Comparison of ENCODE assay signal across 12 cellular contexts in the genomic region with DNA sequence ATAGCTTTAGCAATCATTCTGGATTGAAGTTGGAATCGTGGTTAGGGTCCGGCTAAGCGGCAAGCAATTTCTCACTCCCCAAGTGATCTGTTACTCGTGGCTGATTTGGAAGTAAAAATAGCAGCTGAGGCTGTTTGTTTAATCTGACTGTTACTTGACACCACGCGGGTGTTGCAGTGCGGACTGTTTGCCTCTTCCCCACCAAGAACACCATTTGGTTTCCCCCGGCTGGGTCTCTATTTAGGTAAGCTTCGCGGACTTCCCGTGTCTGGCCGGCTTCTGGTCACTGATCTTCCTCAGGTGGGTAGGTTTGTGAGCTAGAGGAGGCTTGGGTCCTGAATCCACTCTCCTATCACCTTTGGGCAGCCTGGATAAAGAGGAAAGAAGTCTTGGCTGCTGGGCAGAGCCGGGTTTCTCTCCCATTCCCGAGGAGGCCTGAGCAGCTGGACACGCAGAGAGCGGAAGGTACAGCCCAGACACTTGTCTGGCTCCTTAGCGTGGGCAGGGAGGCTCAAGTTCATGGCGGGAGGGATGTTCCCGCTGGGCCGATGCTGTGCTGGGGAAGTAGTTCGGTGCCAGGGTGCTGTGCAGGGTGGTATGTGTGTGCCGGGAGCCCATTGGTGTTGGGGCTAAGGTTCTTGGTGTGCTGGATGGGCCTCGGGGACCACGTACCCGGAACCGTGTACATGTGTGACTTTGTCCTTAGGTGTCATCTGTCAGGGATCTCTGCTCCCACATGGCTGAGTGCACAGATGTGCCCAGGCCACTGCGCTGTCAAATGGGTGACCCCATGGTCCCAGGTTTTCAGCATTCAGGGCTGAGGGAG. TPM values are rescaled to one million over a fixed set of nuclear protein-coding genes. Genes with fewer than 3 reads are reported as not detected.
A peak's percentile ranks its signal among the peaks of the same experiment; 100 is the strongest.
DNase-seq lines count a peak whose midpoint lies in the region; ATAC-seq and TF ChIP-seq lines count a peak whose summit lies in the region.
"Had no signal": no experiment of that assay in that cellular context is flagged by ENCODE, and none has a peak within 500 bp of the region (broad histone marks: within the 10 kb centered on the region; RNA-seq: fewer than 3 reads in every experiment).

A gene with protein sequence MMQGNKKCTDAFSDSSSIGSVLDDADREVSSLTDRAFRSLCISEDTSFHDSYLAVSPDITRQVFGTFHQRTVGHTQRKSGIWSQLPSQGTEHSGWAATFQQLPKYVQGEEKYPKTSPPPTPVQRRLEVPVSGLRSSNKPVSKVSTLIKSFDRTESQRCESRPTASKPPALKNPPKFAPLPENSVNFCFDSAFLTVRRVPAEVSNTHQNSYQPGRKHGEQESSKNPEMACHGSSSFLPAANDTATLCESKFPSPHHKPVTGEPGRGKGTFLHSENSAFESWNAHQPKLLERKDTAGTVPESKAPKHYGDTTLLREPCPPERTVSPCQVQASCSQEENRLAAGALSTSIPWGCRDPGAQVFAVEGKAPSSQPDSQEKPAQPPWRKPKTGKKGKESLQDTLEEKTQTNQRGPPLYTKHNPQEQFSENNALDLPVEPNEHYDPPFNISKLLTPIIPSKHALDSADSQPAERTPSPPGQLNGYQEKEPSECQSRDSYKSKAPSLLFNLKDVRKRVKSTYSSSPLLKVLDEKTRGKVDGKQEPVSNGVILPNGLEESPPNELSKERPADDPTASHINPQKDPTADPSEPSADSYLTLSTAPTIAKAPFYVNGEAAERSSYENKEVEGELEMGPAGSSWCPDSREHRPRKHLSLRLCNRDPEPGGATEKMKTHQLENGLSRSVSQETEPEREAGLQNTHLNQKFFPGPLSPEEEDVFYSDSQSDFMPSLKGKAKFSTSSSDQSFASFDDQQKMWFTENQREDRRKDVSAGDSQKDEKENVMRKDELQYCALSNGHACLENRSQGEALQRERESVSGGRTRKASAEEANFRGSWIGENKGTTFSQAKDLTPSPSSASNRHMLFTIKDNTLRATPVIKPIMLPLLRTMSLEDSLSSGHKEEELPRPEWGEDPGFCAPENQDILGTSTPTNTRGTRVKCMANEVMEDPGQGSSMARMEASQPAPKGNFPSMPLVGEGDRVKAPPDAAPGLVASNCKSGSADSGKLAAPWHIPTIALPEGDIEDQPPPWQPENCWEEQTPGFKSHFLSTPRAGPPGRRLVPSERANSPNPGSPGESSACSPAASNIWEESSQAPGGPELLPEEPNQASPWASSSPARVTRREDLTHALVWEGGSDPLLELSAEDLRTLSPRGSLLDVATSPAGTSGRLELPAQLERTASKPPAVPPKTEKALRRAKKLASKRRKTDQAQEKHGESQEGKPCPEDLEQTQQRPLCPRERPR (N-terminal part only) (plus strand): TSS at position 181 of the 826 bp plus-strand sequence. CDS start 23,376 bp downstream, outside the sequence.

- no peak within 1 kb of the TSS for H3K27ac ChIP-seq in HEK293 (ENCODE audit: extremely low read depth, low read depth, low read length)
- peak within 1 kb of the TSS; percentile 84 for H3K27ac ChIP-seq in OCI-LY1 (ENCODE audit: low read depth, low read length, poor library complexity, severe bottlenecking)
- H3K27ac ChIP-seq in right atrium auricular region = peak within 1 kb of the TSS; percentile 90 to 96

- H3F3A ChIP-seq in OCI-LY1 (ENCODE audit: insufficient read depth, low read length) = no peaks in the 10 kb centered on the region

- H3K9me3 ChIP-seq in HEK293 (ENCODE audit: control insufficient read depth, insufficient read depth, low read depth, low read length) (no peaks in the 10 kb centered on the region), OCI-LY1 (ENCODE audit: low read length) (no peaks in the 10 kb centered on the region), right atrium auricular region (no peaks in the 10 kb centered on the region), skeletal muscle satellite cell (replicated peaks; ENCODE audit: low read length) (no peaks in the 10 kb centered on the region)

- H3K4me3 Mint-ChIP-seq in effector memory CD8-positive, alpha-beta T cell = no peak within 1 kb of the TSS
- H3K4me3 Mint-ChIP-seq: activated CD4-positive, alpha-beta T cell treated with anti-CD3 and anti-CD28 coated beads for 36 hours; activated T-helper 1 cell treated with anti-CD3 and anti-CD28 coated beads, Interleukin-12 subunit alpha, Interleukin-12 subunit beta, Interleukin-2, Interleukin-4 antibody, amounts not matched to agents 30 ng/mL and 10 ng/mL and 1 ng/mL, durations not matched to agents 14 hours and 24 hours and 36 hours; natural killer cell treated with Interleukin-12 subunit alpha and Interleukin-12 subunit beta and Interleukin-15 and Interleukin-18, amount 100 ng/mL, for 72 hours had no signal

- H3K79me2 ChIP-seq in OCI-LY1 (ENCODE audit: insufficient read depth, low read length) = no peaks in the 10 kb centered on the region

- H3K9ac ChIP-seq in OCI-LY1 (ENCODE audit: low read length) = peak within 1 kb of the TSS; percentile 55; the same call in 1 of the 2 replicates
- no peak within 1 kb of the TSS for H3K9ac ChIP-seq in skeletal muscle satellite cell (ENCODE audit: low read depth, low read length)

- peaks cover 3% of the 10 kb centered on the region for H3K36me3 Mint-ChIP-seq in effector memory CD8-positive, alpha-beta T cell (ENCODE audit: insufficient read depth)
- H3K36me3 Mint-ChIP-seq: natural killer cell treated with Interleukin-12 subunit alpha and Interleukin-12 subunit beta and Interleukin-15 and Interleukin-18, amount 100 ng/mL, for 72 hours had no signal

- H3K9me2 ChIP-seq in OCI-LY1 (ENCODE audit: low read depth, low read length) = no peaks in the 10 kb centered on the region

- peaks cover 0 to under 1% of the 10 kb centered on the region in 2 donors for H3K27me3 Mint-ChIP-seq in effector memory CD8-positive, alpha-beta T cell
- H3K27me3 Mint-ChIP-seq: activated CD4-positive, alpha-beta T cell treated with anti-CD3 and anti-CD28 coated beads for 36 hours had no signal

- H3K4me1 Mint-ChIP-seq in effector memory CD8-positive, alpha-beta T cell (ENCODE audit: low read depth in 2 of 2) = peaks cover 5 to 10% of the 10 kb centered on the region in 2 donors
- H3K4me1 Mint-ChIP-seq: activated CD4-positive, alpha-beta T cell treated with anti-CD3 and anti-CD28 coated beads for 36 hours had no signal

- H4K20me1 ChIP-seq in OCI-LY1 (ENCODE audit: insufficient read depth, low read length) = no peaks in the 10 kb centered on the region

- no peaks in the 10 kb centered on the region for H3K9me3 Mint-ChIP-seq in effector memory CD8-positive, alpha-beta T cell
- H3K9me3 Mint-ChIP-seq: activated T-helper 1 cell treated with anti-CD3 and anti-CD28 coated beads, Interleukin-12 subunit alpha, Interleukin-12 subunit beta, Interleukin-2, Interleukin-4 antibody, amounts not matched to agents 30 ng/mL and 10 ng/mL and 1 ng/mL, durations not matched to agents 14 hours and 24 hours and 36 hours; natural killer cell treated with Interleukin-12 subunit alpha and Interleukin-12 subunit beta and Interleukin-15 and Interleukin-18, amount 100 ng/mL, for 72 hours had no signal

- no peak within 1 kb of the TSS for H2AFZ ChIP-seq in OCI-LY1 (ENCODE audit: low read length)

- peaks cover 8% of the 10 kb centered on the region; the same call in 1 of the 2 replicates for H3K4me1 ChIP-seq in HEK293 (ENCODE audit: control insufficient read depth, insufficient read depth, low read length)
- H3K4me1 ChIP-seq in OCI-LY1 (ENCODE audit: insufficient read depth, low read length, severe bottlenecking) = peaks cover 28% of the 10 kb centered on the region
- H3K4me1 ChIP-seq in right atrium auricular region = peaks cover 0 to 63% of the 10 kb centered on the region in 2 donors
- peaks cover 6% of the 10 kb centered on the region for H3K4me1 ChIP-seq in skeletal muscle satellite cell (ENCODE audit: control insufficient read depth, insufficient read depth, low read length)

- no peak for ATAC-seq in effector memory CD8-positive, alpha-beta T cell (replicated peaks)
- ATAC-seq: activated CD4-positive, alpha-beta T cell treated with anti-CD3 and anti-CD28 coated beads for 36 hours had no signal

- CTCF ChIA-PET in HEK293 (lab: Yijun Ruan, JAX) = interaction anchor here (0.6 kb wide), 2 partner anchors 13 to 108 kb away, joined by 3 to 5 read pairs; no protein-coding TSS in a partner anchor

- TF ChIP-seq CTCF in HEK293 (tag by site-specific recombination; IDR thresholded peaks at IDR 0.05) = no peak
- no peak for TF ChIP-seq CTCF in OCI-LY1 (IDR thresholded peaks at IDR 0.05; ENCODE audit: low read length)
- TF ChIP-seq CTCF in right atrium auricular region (IDR thresholded peaks at IDR 0.05) = no peak

- DNase-seq in right atrium auricular region (ENCODE audit: low spot score) = no peak
- DNase-seq in anterior cingulate cortex (lab: John Stamatoyannopoulos, UW) = no peak
- DNase-seq in effector memory CD8-positive, alpha-beta T cell = no peak
- no peak for DNase-seq in HPDE6-E6E7 (ENCODE audit: extremely low spot score)
- DNase-seq: activated CD4-positive, alpha-beta T cell treated with anti-CD3 and anti-CD28 coated beads for 36 hours; COR-L47 had no signal

- H3K4me3 ChIP-seq in HEK293 (ENCODE audit: low read depth, low read length) (no peak within 1 kb of the TSS), OCI-LY1 (ENCODE audit: low read depth, low read length, poor library complexity, severe bottlenecking) (peak within 1 kb of the TSS; percentile 62), right atrium auricular region (peak within 1 kb of the TSS; percentile 49 to 54), skeletal muscle satellite cell (ENCODE audit: low read length) (no peak within 1 kb of the TSS)

- H3K27ac Mint-ChIP-seq in effector memory CD8-positive, alpha-beta T cell = peak within 1 kb of the TSS in 1 of 2 donors; percentile 54
- H3K27ac Mint-ChIP-seq: activated CD4-positive, alpha-beta T cell treated with anti-CD3 and anti-CD28 coated beads for 36 hours; activated T-helper 1 cell treated with anti-CD3 and anti-CD28 coated beads, Interleukin-12 subunit alpha, Interleukin-12 subunit beta, Interleukin-2, Interleukin-4 antibody, amounts not matched to agents 30 ng/mL and 10 ng/mL and 1 ng/mL, durations not matched to agents 14 hours and 24 hours and 36 hours; natural killer cell treated with Interleukin-12 subunit alpha and Interleukin-12 subunit beta and Interleukin-15 and Interleukin-18, amount 100 ng/mL, for 72 hours had no signal

- POLR2A ChIA-PET in HEK293 (lab: Yijun Ruan, JAX) = no interaction called here

- no peaks in the 10 kb centered on the region for H3K36me3 ChIP-seq in HEK293 (ENCODE audit: control insufficient read depth in 2 of 2, insufficient read depth in 1 of 2, low read length in 2 of 2)
- no peaks in the 10 kb centered on the region for H3K36me3 ChIP-seq in OCI-LY1 (ENCODE audit: insufficient read depth, low read length)
- H3K36me3 ChIP-seq in right atrium auricular region = no peaks in the 10 kb centered on the region
- H3K36me3 ChIP-seq in skeletal muscle satellite cell (ENCODE audit: insufficient read depth, low read length) = no peaks in the 10 kb centered on the region

- H3K27me3 ChIP-seq in OCI-LY1 (ENCODE audit: insufficient read depth, low read length) (no peaks in the 10 kb centered on the region), right atrium auricular region (no peaks in the 10 kb centered on the region), skeletal muscle satellite cell (ENCODE audit: control insufficient read depth, insufficient read depth, low read length) (peaks cover 72% of the 10 kb centered on the region)

- peak within 1 kb of the TSS; percentile 76 for H3K4me2 ChIP-seq in OCI-LY1 (ENCODE audit: low read length)
- peak within 1 kb of the TSS; percentile 36 for H3K4me2 ChIP-seq in skeletal muscle satellite cell (ENCODE audit: low read length)

RNA-seq across cellular contexts. Expression of the gene that starts here (rescaled TPM):
- 10 to 100 TPM; 34.9 to 48.2 TPM for total RNA-seq in right atrium auricular region
- total RNA-seq in skeletal muscle satellite cell (2012; rRNA removed) = not detected in 2 replicates
- total RNA-seq: activated CD4-positive, alpha-beta T cell treated with anti-CD3 and anti-CD28 coated beads for 36 hours; activated T-helper 1 cell treated with anti-CD3 and anti-CD28 coated beads, Interleukin-12 subunit alpha, Interleukin-12 subunit beta, Interleukin-2, Interleukin-4 antibody, amounts not matched to agents 30 ng/mL and 10 ng/mL and 1 ng/mL, durations not matched to agents 14 hours and 24 hours and 36 hours; M059J; natural killer cell treated with Interleukin-12 subunit alpha and Interleukin-12 subunit beta and Interleukin-15 and Interleukin-18, amount 100 ng/mL, for 72 hours had no signal

Comparison
In these comparisons a context has a peak if more than half of its experiments do, and no peak if none do; other contexts are left out.
1. H3K4me3 ChIP-seq: peak in OCI-LY1 (single experiment) and right atrium auricular region (2 of 2); none in HEK293 (single experiment) and skeletal muscle satellite cell (single experiment).